ENCODE assay signal across 25 cellular contexts in genomic region chr6:132589454-132589853, GRCh38. TPM values are rescaled to one million over a fixed set of nuclear protein-coding genes. Genes with fewer than 3 reads are reported as not detected.
DNase-seq lines count a peak whose midpoint lies in the region; ATAC-seq, FAIRE-seq and TF ChIP-seq lines count a peak whose summit lies in the region.
"Had no signal": no experiment of that assay in that cellular context is flagged by ENCODE, and none has a peak within 500 bp of the region (broad histone marks: within the 10 kb centered on the region; RNA-seq: fewer than 3 reads in every experiment).

Gene TAAR5 (minus strand): TSS chr6:132589741. CDS start chr6:132589686, 55 bp downstream.

- intact Hi-C loops in HepG2 (cut with micrococcal nuclease; ENCODE audit: unreplicated experiment), result no loop called here
- intact Hi-C loops in right lobe of liver (cut with DNase I), result no loop called here

- BruUV-seq in HepG2 (replicated peaks; lab: Mats Ljungman, UMichigan), result no TSS peak

- H3K36me3 Mint-ChIP-seq in WTC11, result no peaks in the 10 kb centered on the region
- no peaks in the 10 kb centered on the region for H3K36me3 Mint-ChIP-seq in stimulated activated memory B cell treated with anti-CD40 and anti-IgM and Interleukin-4, amounts not matched to agents 10 μg/mL and 1 μg/mL and 100 μg/mL, for 72 hours
- H3K36me3 Mint-ChIP-seq: CD4-positive, alpha-beta memory T cell had no signal

- no peak within 1 kb of the TSS for H3K9ac ChIP-seq in HepG2 (ENCODE audit: insufficient read depth, low read depth, low read length)

- POLR2A ChIA-PET in HepG2 (lab: Yijun Ruan, JAX), result no interaction called here
- POLR2A ChIA-PET in HEK293 (lab: Yijun Ruan, JAX), result no interaction called here
- POLR2A ChIA-PET in WTC11 (lab: Charles Lee), result interaction anchor here (0.7 kb wide), 1 partner anchor 422 kb away, joined by 8 read pairs; no protein-coding TSS in a partner anchor

- no peaks in the 10 kb centered on the region for H4K20me1 ChIP-seq in HepG2 (ENCODE audit: insufficient read depth, low read length)

- 31% methylated on average over 4 of the region's 5 CpGs for WGBS in HepG2 (ENCODE audit: low lambda C conversion rate)
- 58% methylated on average over 4 of the region's 5 CpGs for WGBS in right lobe of liver (ENCODE audit: insufficient coverage, low coverage, low lambda C conversion rate, missing lambda C conversion rate)

- H3K4me3 ChIP-seq in HepG2 (replicated peaks in 1 of 3; ENCODE audit: insufficient read depth in 1 of 3, low read depth in 2 of 3, low read length in 3 of 3) (no peak within 1 kb of the TSS), right lobe of liver (no peak within 1 kb of the TSS), HEK293 (ENCODE audit: low read depth, low read length) (no peak within 1 kb of the TSS)
- H3K4me3 ChIP-seq: HAP-1 had no signal

- CTCF ChIA-PET in HepG2 (lab: Yijun Ruan, JAX; ENCODE audit: low intra/inter-chr PET ratio, low total read pairs), result no interaction called here
- CTCF ChIA-PET in HEK293 (lab: Yijun Ruan, JAX), result interaction anchor here (0.6 to 1.3 kb wide), 3 partner anchors 9 to 310 kb away, joined by 3 to 4 read pairs (median 3); no protein-coding TSS in a partner anchor
- CTCF ChIA-PET in WTC11 (lab: Charles Lee), result interaction anchor here (0.7 to 1.8 kb wide), 3 partner anchors 9 to 566 kb away, joined by 3 to 7 read pairs (median 5); no protein-coding TSS in a partner anchor

- H3K27me3 ChIP-seq in HepG2 (ENCODE audit: control insufficient read depth in 1 of 2, insufficient read depth in 2 of 2, low read length in 2 of 2) (no peaks in the 10 kb centered on the region), right lobe of liver (no peaks in the 10 kb centered on the region)

- TF ChIP-seq EP300 in HepG2 (IDR thresholded peaks at IDR 0.05; ENCODE audit: low read depth in 2 of 2, low read length in 2 of 2) (no peak), HepG2 (CRISPR knock-in tag; IDR thresholded peaks at IDR 0.05; ENCODE audit: borderline replicate concordance) (no peak)

- TF ChIP-seq POLR2A in HepG2 (IDR thresholded peaks at IDR 0.05; ENCODE audit: insufficient read depth in 1 of 2, low read depth in 2 of 2, low read length in 2 of 2) (no peak), right lobe of liver (IDR thresholded peaks at IDR 0.05) (no peak)

- H3K27ac ChIP-seq in HepG2 (ENCODE audit: extremely low read length, insufficient read depth, low read length) (no peak within 1 kb of the TSS), right lobe of liver (no peak within 1 kb of the TSS), HEK293 (ENCODE audit: extremely low read depth, low read depth, low read length) (no peak within 1 kb of the TSS)

- H3K27me3 Mint-ChIP-seq in WTC11 (ENCODE audit: low read depth), result no peaks in the 10 kb centered on the region; the same call in 1 of the 2 replicates
- H3K27me3 Mint-ChIP-seq in stimulated activated memory B cell treated with anti-CD40 and anti-IgM and Interleukin-4, amounts not matched to agents 10 μg/mL and 1 μg/mL and 100 μg/mL, for 72 hours, result peaks cover 28% of the 10 kb centered on the region

- TF ChIP-seq CTCF in HepG2 (CRISPR knock-in tag; IDR thresholded peaks at IDR 0.05) (no peak), right lobe of liver (IDR thresholded peaks at IDR 0.05) (no peak), HEK293 (tag by site-specific recombination; IDR thresholded peaks at IDR 0.05) (no peak), WTC11 (IDR thresholded peaks at IDR 0.05) (no peak)

- no peaks in the 10 kb centered on the region for H3K4me1 Mint-ChIP-seq in WTC11
- H3K4me1 Mint-ChIP-seq in stimulated activated memory B cell treated with anti-CD40 and anti-IgM and Interleukin-4, amounts not matched to agents 10 μg/mL and 1 μg/mL and 100 μg/mL, for 72 hours, result peaks cover 7% of the 10 kb centered on the region
- H3K4me1 Mint-ChIP-seq: CD4-positive, alpha-beta memory T cell had no signal

- H3K4me2 ChIP-seq in HepG2 (ENCODE audit: low read depth, low read length), result no peak within 1 kb of the TSS

- H3K27ac Mint-ChIP-seq in WTC11, result no peak within 1 kb of the TSS
- H3K27ac Mint-ChIP-seq in stimulated activated memory B cell treated with anti-CD40 and anti-IgM and Interleukin-4, amounts not matched to agents 10 μg/mL and 1 μg/mL and 100 μg/mL, for 72 hours, result no peak within 1 kb of the TSS
- H3K27ac Mint-ChIP-seq: CD4-positive, alpha-beta memory T cell had no signal

- H3K36me3 ChIP-seq in HepG2 (replicated peaks in 1 of 2; ENCODE audit: control insufficient read depth in 1 of 2, insufficient read depth in 2 of 2, low read length in 2 of 2) (no peaks in the 10 kb centered on the region), right lobe of liver (no peaks in the 10 kb centered on the region), HEK293 (ENCODE audit: control insufficient read depth in 2 of 2, insufficient read depth in 1 of 2, low read length in 2 of 2) (no peaks in the 10 kb centered on the region)
- H3K36me3 ChIP-seq: HAP-1 had no signal

- H3K79me2 ChIP-seq in HepG2 (ENCODE audit: insufficient read depth, low read length), result no peaks in the 10 kb centered on the region

- no peaks in the 10 kb centered on the region for H3K9me3 ChIP-seq in HepG2 (ENCODE audit: low read length)
- H3K9me3 ChIP-seq in right lobe of liver, result no peaks in the 10 kb centered on the region
- H3K9me3 ChIP-seq in HEK293 (ENCODE audit: control insufficient read depth, insufficient read depth, low read depth, low read length), result no peaks in the 10 kb centered on the region
- H3K9me3 ChIP-seq: HAP-1 had no signal

- no peak within 1 kb of the TSS for H3K4me3 Mint-ChIP-seq in WTC11
- no peak within 1 kb of the TSS for H3K4me3 Mint-ChIP-seq in stimulated activated memory B cell treated with anti-CD40 and anti-IgM and Interleukin-4, amounts not matched to agents 10 μg/mL and 1 μg/mL and 100 μg/mL, for 72 hours
- H3K4me3 Mint-ChIP-seq: CD4-positive, alpha-beta memory T cell had no signal

- no peak for DNase-seq in HepG2 (ENCODE audit: low spot score)
- DNase-seq in right lobe of liver, result no peak
- no peak for DNase-seq in WTC11 (ENCODE audit: low spot score)
- DNase-seq in HTR-8/SVneo (ENCODE audit: insufficient read length, low spot score), result no peak
- no peak for DNase-seq in SHP77 treated with DMSO at 0.1 percent for 48 hours (lab: John Stamatoyannopoulos, UW)
- DNase-seq in activated CD4-positive, alpha-beta T cell treated with anti-CD3 and anti-CD28 coated beads, Interleukin-2, amount 50 U/mL, for 4 hours, result no peak
- DNase-seq: 8988T; C1 segment of cervical spinal cord; Calu3; CD4-positive, alpha-beta memory T cell; COR-L47; DMS53; DMS79 treated with DMSO at 0.1 percent for 48 hours; GF-D8; GOT3 had no signal

- ATAC-seq in HepG2 (peak; percentile 55), right lobe of liver (no peak), WTC11 (peak; percentile 22; the same call in 1 of the 2 replicates)
- peak; percentile 43 for ATAC-seq in stimulated activated memory B cell treated with anti-CD40 and anti-IgM and Interleukin-4, amounts not matched to agents 10 μg/mL and 1 μg/mL and 100 μg/mL, for 72 hours

- in situ Hi-C loops in HepG2 (cut with HindIII; ENCODE audit: extremely low pct_ligation_motif_present, low pct_unique_long_range_greater_than_20kb), result no loop called here

- TF ChIP-seq RAD21 in HepG2 (CRISPR knock-in tag; IDR thresholded peaks at IDR 0.05), result no peak

- no peak within 1 kb of the TSS for H2AFZ ChIP-seq in HepG2 (ENCODE audit: low read length)

- FAIRE-seq in HepG2 (lab: Jason Lieb, UNC) (no peak), HTR-8/SVneo (lab: Jason Lieb, UNC) (no peak)
- FAIRE-seq: GM12891, GM18507, H54 had no signal

- H3K4me1 ChIP-seq in HepG2 (ENCODE audit: insufficient read depth, low read length) (no peaks in the 10 kb centered on the region), right lobe of liver (no peaks in the 10 kb centered on the region), HEK293 (ENCODE audit: control insufficient read depth, insufficient read depth, low read length) (no peaks in the 10 kb centered on the region)
- H3K4me1 ChIP-seq: HAP-1 had no signal

- 0 out of 2 replicates have a peak, but pooled peaks cover 6% of the 10 kb centered on the region for H3K9me3 Mint-ChIP-seq in WTC11
- no peaks in the 10 kb centered on the region for H3K9me3 Mint-ChIP-seq in stimulated activated memory B cell treated with anti-CD40 and anti-IgM and Interleukin-4, amounts not matched to agents 10 μg/mL and 1 μg/mL and 100 μg/mL, for 72 hours

TF ChIP-seq in HepG2, 621 proteins besides CTCF, POLR2A, EP300 and RAD21 (continues in another document):
- TF ChIP-seq ARNT (IDR thresholded peaks at IDR 0.05) (no peak), ZBTB3 (CRISPR knock-in tag; IDR thresholded peaks at IDR 0.05; ENCODE audit: borderline replicate concordance, low read depth) (no peak)

TF ChIP-seq in WTC11, 78 proteins besides CTCF, POLR2A, EP300 and RAD21:
- no peak for TF ChIP-seq SP1 (CRISPR knock-in tag; conservative IDR thresholded peaks at IDR 0.05)
TF ChIP-seq in WTC11: peak in this region for 0.

RNA-seq across cellular contexts. Expression of gene TAAR5, which starts in this region (rescaled TPM):
- total RNA-seq in HepG2 (2016; rRNA removed; fragmentation: Illumina TruSeq; extraction: Trizol), result not detected in 2 replicates
- not detected in 2 replicates for total RNA-seq in HepG2 (2016; cell fraction: cytosol; rRNA removed; fragmentation: Illumina TruSeq; extraction: Trizol; ENCODE audit: low read depth)
- not detected in 2 replicates for total RNA-seq in HepG2 (2016; cell fraction: insoluble cytoplasmic fraction; rRNA removed; fragmentation: Illumina TruSeq; extraction: Trizol)
- not detected in 2 replicates for total RNA-seq in HepG2 (2016; cell fraction: membrane; rRNA removed; fragmentation: Illumina TruSeq; extraction: Trizol)
- total RNA-seq in HepG2 (2016; cell fraction: nucleus; rRNA removed; fragmentation: Illumina TruSeq; extraction: Trizol), result not detected in 2 replicates
- polyA plus RNA-seq in HepG2 (2011; rRNA removed), result not detected in 2 replicates
- not detected in 2 replicates for polyA plus RNA-seq in HepG2 (2011; cell fraction: cytosol; rRNA removed)
- not detected in 2 replicates for polyA plus RNA-seq in HepG2 (2011; cell fraction: nucleus; rRNA removed)
- polyA plus RNA-seq in HepG2 (2012), result not detected in 2 replicates
- not detected in 2 replicates for polyA plus RNA-seq in HepG2 (2016; cell fraction: cytosol; fragmentation: Illumina TruSeq; extraction: Trizol; ENCODE audit: low read depth)
- polyA plus RNA-seq in HepG2 (2016; cell fraction: insoluble cytoplasmic fraction; fragmentation: Illumina TruSeq; extraction: Trizol; ENCODE audit: low read depth), result not detected in 2 replicates
- polyA plus RNA-seq in HepG2 (2016; cell fraction: membrane; fragmentation: Illumina TruSeq; extraction: Trizol; ENCODE audit: low read depth), result not detected in 2 replicates
- not detected in 2 replicates for polyA plus RNA-seq in HepG2 (2016; cell fraction: nucleus; fragmentation: Illumina TruSeq; extraction: Trizol; ENCODE audit: insufficient read depth, low read depth)
- not detected in 2 replicates for polyA minus RNA-seq in HepG2 (2011; rRNA and poly(A)+ RNA removed; ENCODE audit: low replicate concordance)
- not detected in 2 replicates for polyA minus RNA-seq in HepG2 (2011; cell fraction: cytosol; rRNA and poly(A)+ RNA removed)
- not detected in 2 replicates for polyA minus RNA-seq in HepG2 (2011; cell fraction: nucleus; rRNA and poly(A)+ RNA removed)
- total RNA-seq in right lobe of liver, result not detected
- total RNA-seq in WTC11 (2021), result not detected in 3 replicates
- total RNA-seq: A673; Calu3; CD4-positive, alpha-beta memory T cell; Daoy; G401 had no signal
- polyA plus RNA-seq: BJ; CD4-positive, alpha-beta memory T cell had no signal

Comparison
In these comparisons a context has a peak if more than half of its experiments do, and no peak if none do; other contexts are left out.
1. Peak in ATAC-seq in HepG2; RNA of the gene not detected or under 1 TPM.
2. Peak in ATAC-seq in WTC11; RNA of the gene not detected or under 1 TPM.